24 cellular contexts compared by ENCODE assay signal in genomic region chr6:168385380-168385779, GRCh38. TPM values are rescaled to one million over a fixed set of nuclear protein-coding genes. Genes with fewer than 3 reads are reported as not detected.
A peak's percentile ranks its signal among the peaks of the same experiment; 100 is the strongest.
DNase-seq lines count a peak whose midpoint lies in the region; ATAC-seq and TF ChIP-seq lines count a peak whose summit lies in the region.
"Had no signal": no experiment of that assay in that cellular context is flagged by ENCODE, and none has a peak within 500 bp of the region (broad histone marks: within the 10 kb centered on the region; RNA-seq: fewer than 3 reads in every experiment).

No MANE protein-coding gene starts in this region.

- H3K9me3 ChIP-seq in mesenchymal stem cell (ENCODE audit: control insufficient read depth, low read length), result no peaks in the 10 kb centered on the region
- H3K9me3 ChIP-seq: sigmoid colon had no signal

- H3K4me1 Mint-ChIP-seq in natural killer cell treated with Interleukin-12 subunit alpha and Interleukin-12 subunit beta and Interleukin-15 and Interleukin-18, amount 100 ng/mL, for 72 hours (ENCODE audit: low read depth in 2 of 2), result no peaks in the 10 kb centered on the region
- H3K4me1 Mint-ChIP-seq in natural killer cell, result no peaks in the 10 kb centered on the region
- H3K4me1 Mint-ChIP-seq: IgD-negative memory B cell had no signal

- H3K27me3 ChIP-seq in mesenchymal stem cell (ENCODE audit: control insufficient read depth in 1 of 2, insufficient read depth in 1 of 2, low read length in 2 of 2), result peaks cover 2 to 12% of the 10 kb centered on the region in 2 experiments
- H3K27me3 ChIP-seq: sigmoid colon had no signal

- H3K4me3 Mint-ChIP-seq in natural killer cell treated with Interleukin-12 subunit alpha and Interleukin-12 subunit beta and Interleukin-15 and Interleukin-18, amount 100 ng/mL, for 72 hours, result no peak overlapping the region
- no peak overlapping the region for H3K4me3 Mint-ChIP-seq in natural killer cell
- H3K4me3 Mint-ChIP-seq: brain; CD4-positive, alpha-beta T cell; IgD-negative memory B cell; nephron progenitor cell; T-helper 2 cell treated with Interferon-gamma antibody and Interleukin-4, amounts not matched to agents 5 μg/mL and 100 μg/mL, for 36 hours had no signal

- no peak overlapping the region for H3K18ac ChIP-seq in mesenchymal stem cell (ENCODE audit: low read depth in 1 of 2, low read length in 2 of 2)

- intact Hi-C loops in natural killer cell (cut with micrococcal nuclease), result no loop called here

- H3K27ac ChIP-seq in mesenchymal stem cell (ENCODE audit: low read length, poor library complexity, severe bottlenecking), result no peak overlapping the region
- H3K27ac ChIP-seq: VCaP had no signal

- no peak overlapping the region for H2AFZ ChIP-seq in mesenchymal stem cell (ENCODE audit: low read depth, low read length)

- 86% methylated on average over 12 of the region's 12 CpGs for WGBS in mesenchymal stem cell

- H3K4ac ChIP-seq in mesenchymal stem cell (ENCODE audit: low read depth in 1 of 2, low read length in 2 of 2), result no peak overlapping the region

- no peak overlapping the region for H2BK5ac ChIP-seq in mesenchymal stem cell (ENCODE audit: low read depth, low read length, poor library complexity, severe bottlenecking)

- H2BK120ac ChIP-seq in mesenchymal stem cell (ENCODE audit: low read depth, low read length), result no peak overlapping the region

- no peak overlapping the region for H2AK5ac ChIP-seq in mesenchymal stem cell (ENCODE audit: low read length, severe bottlenecking)

- no peak for ATAC-seq in natural killer cell treated with Interleukin-12 subunit alpha and Interleukin-12 subunit beta and Interleukin-15 and Interleukin-18, amount 100 ng/mL, for 72 hours
- no peak for ATAC-seq in natural killer cell

- no peaks in the 10 kb centered on the region for H3K36me3 ChIP-seq in mesenchymal stem cell (ENCODE audit: control insufficient read depth in 1 of 2, insufficient read depth in 2 of 2, low read depth in 1 of 2, low read length in 2 of 2)
- H3K36me3 ChIP-seq: sigmoid colon had no signal

- no peak overlapping the region for H4K91ac ChIP-seq in mesenchymal stem cell (ENCODE audit: low read length)

- peak; percentile 32 for DNase-seq in natural killer cell treated with Interleukin-12 subunit alpha and Interleukin-12 subunit beta and Interleukin-15 and Interleukin-18, amount 100 ng/mL, for 72 hours (ENCODE audit: low spot score)
- DNase-seq in natural killer cell (no peak), NCI-H345 treated with DMSO at 0.1 percent for 48 hours (lab: John Stamatoyannopoulos, UW; ENCODE audit: unreplicated experiment) (peak; percentile 69), mesenchymal stem cell (no peak), cerebellum (ENCODE audit: low spot score) (no peak), SIG-M5 treated with dmso at 0.1 percent for 504 hours (lab: John Stamatoyannopoulos, UW; ENCODE audit: unreplicated experiment) (no peak)
- DNase-seq in activated CD8-positive, alpha-beta memory T cell treated with anti-CD3 and anti-CD28 coated beads, Interleukin-2, amount 50 U/mL, for 48 hours, result no peak
- no peak for DNase-seq in activated CD4-positive, alpha-beta T cell treated with anti-CD3 and anti-CD28 coated beads, Interleukin-2, amount 50 U/mL, for 1 hour
- DNase-seq: activated CD4-positive, alpha-beta T cell treated with anti-CD3 and anti-CD28 coated beads, Interleukin-2, amount 50 U/mL, for 48 hours; CD4-positive, alpha-beta T cell; cortex of kidney; HCEC 1CT; mesendoderm; NCI-H1436 treated with DMSO at 0.1 percent for 48 hours; NCI-H510A treated with DMSO at 0.1 percent for 48 hours; nephron progenitor cell; RPMI8226; stimulated activated CD4-positive, alpha-beta T cell treated with anti-CD3 and anti-CD28 coated beads, Interleukin-15, amount 100 ng/mL, for 24 hours; stimulated activated CD8-positive, alpha-beta memory T cell treated with anti-CD3 and anti-CD28 coated beads, Interleukin-4, amount 100 ng/mL, for 48 hours had no signal

- H3K4me2 ChIP-seq in mesenchymal stem cell (ENCODE audit: low read length, poor library complexity, severe bottlenecking), result no peak overlapping the region

- no peak overlapping the region for H3K23ac ChIP-seq in mesenchymal stem cell (ENCODE audit: low read length in 2 of 2)

- H2BK12ac ChIP-seq in mesenchymal stem cell (ENCODE audit: low read length in 2 of 2), result no peak overlapping the region

- no peak for TF ChIP-seq CTCF in natural killer cell (IDR thresholded peaks at IDR 0.05)

- H3K9ac ChIP-seq in mesenchymal stem cell (ENCODE audit: low read length), result peak overlapping the region; percentile 85

- H3K27ac Mint-ChIP-seq in natural killer cell treated with Interleukin-12 subunit alpha and Interleukin-12 subunit beta and Interleukin-15 and Interleukin-18, amount 100 ng/mL, for 72 hours, result no peak overlapping the region
- H3K27ac Mint-ChIP-seq in natural killer cell, result no peak overlapping the region
- H3K27ac Mint-ChIP-seq: CD4-positive, alpha-beta T cell; IgD-negative memory B cell; nephron progenitor cell; T-helper 2 cell treated with Interferon-gamma antibody and Interleukin-4, amounts not matched to agents 5 μg/mL and 100 μg/mL, for 36 hours had no signal

- H3K9me3 Mint-ChIP-seq in natural killer cell treated with Interleukin-12 subunit alpha and Interleukin-12 subunit beta and Interleukin-15 and Interleukin-18, amount 100 ng/mL, for 72 hours, result no peaks in the 10 kb centered on the region
- H3K9me3 Mint-ChIP-seq in natural killer cell, result no peaks in the 10 kb centered on the region
- H3K9me3 Mint-ChIP-seq: CD4-positive, alpha-beta T cell had no signal

- H4K8ac ChIP-seq in mesenchymal stem cell (ENCODE audit: low read length), result no peak overlapping the region

- H3K4me1 ChIP-seq in mesenchymal stem cell (ENCODE audit: control insufficient read depth, insufficient read depth, low read depth, low read length), result peaks cover 2% of the 10 kb centered on the region

- H3K4me3 ChIP-seq in mesenchymal stem cell (ENCODE audit: insufficient read depth in 1 of 2, low read depth in 1 of 2, low read length in 2 of 2), result peak overlapping the region in 1 of 2 experiments; percentile 66
- H3K4me3 ChIP-seq: sigmoid colon had no signal

- no peaks in the 10 kb centered on the region for H3K79me1 ChIP-seq in mesenchymal stem cell (replicated peaks; ENCODE audit: low read length, poor library complexity, severe bottlenecking)

- H2BK15ac ChIP-seq in mesenchymal stem cell (ENCODE audit: low read depth, poor library complexity, severe bottlenecking), result no peak overlapping the region

- H3K14ac ChIP-seq in mesenchymal stem cell (ENCODE audit: low read length in 2 of 2), result no peak overlapping the region

- no peaks in the 10 kb centered on the region for H3K27me3 Mint-ChIP-seq in natural killer cell treated with Interleukin-12 subunit alpha and Interleukin-12 subunit beta and Interleukin-15 and Interleukin-18, amount 100 ng/mL, for 72 hours
- H3K27me3 Mint-ChIP-seq in natural killer cell (ENCODE audit: low read depth in 2 of 2), result peaks cover 0 to 3% of the 10 kb centered on the region in 2 donors
- H3K27me3 Mint-ChIP-seq: brain; CD4-positive, alpha-beta T cell; IgD-negative memory B cell had no signal

- no peaks in the 10 kb centered on the region for H3K36me3 Mint-ChIP-seq in natural killer cell treated with Interleukin-12 subunit alpha and Interleukin-12 subunit beta and Interleukin-15 and Interleukin-18, amount 100 ng/mL, for 72 hours
- H3K36me3 Mint-ChIP-seq in natural killer cell, result no peaks in the 10 kb centered on the region
- H3K36me3 Mint-ChIP-seq: brain, IgD-negative memory B cell had no signal

RNA-seq across cellular contexts. Expression of gene SMOC2, which starts 55.6 kb away (rescaled TPM):
- not detected for total RNA-seq in natural killer cell treated with Interleukin-12 subunit alpha and Interleukin-12 subunit beta and Interleukin-15 and Interleukin-18, amount 100 ng/mL, for 72 hours
- total RNA-seq in natural killer cell (not detected), cerebellum (1.9 TPM)
- 0.01 TPM for polyA plus RNA-seq in mesenchymal stem cell (2013, experiment 1 of 2)
- polyA plus RNA-seq in mesenchymal stem cell (2013, experiment 2 of 2), result not detected
- total RNA-seq: CD4-positive, alpha-beta T cell had no signal
- polyA plus RNA-seq: IgD-negative memory B cell had no signal

Comparison
In these comparisons a context has a peak if more than half of its experiments do, and no peak if none do; other contexts are left out.
1. DNase-seq: peak in natural killer cell treated with Interleukin-12 subunit alpha and Interleukin-12 subunit beta and Interleukin-15 and Interleukin-18, amount 100 ng/mL, for 72 hours (single experiment) and NCI-H345 treated with DMSO at 0.1 percent for 48 hours (single experiment); none in natural killer cell (single experiment), mesenchymal stem cell (single experiment), activated CD8-positive, alpha-beta memory T cell treated with anti-CD3 and anti-CD28 coated beads, Interleukin-2, amount 50 U/mL, for 48 hours (single experiment), cerebellum (single experiment), activated CD4-positive, alpha-beta T cell treated with anti-CD3 and anti-CD28 coated beads, Interleukin-2, amount 50 U/mL, for 1 hour (single experiment) and SIG-M5 treated with dmso at 0.1 percent for 504 hours (single experiment).